8 cellular contexts compared by ENCODE assay signal in the genomic region with DNA sequence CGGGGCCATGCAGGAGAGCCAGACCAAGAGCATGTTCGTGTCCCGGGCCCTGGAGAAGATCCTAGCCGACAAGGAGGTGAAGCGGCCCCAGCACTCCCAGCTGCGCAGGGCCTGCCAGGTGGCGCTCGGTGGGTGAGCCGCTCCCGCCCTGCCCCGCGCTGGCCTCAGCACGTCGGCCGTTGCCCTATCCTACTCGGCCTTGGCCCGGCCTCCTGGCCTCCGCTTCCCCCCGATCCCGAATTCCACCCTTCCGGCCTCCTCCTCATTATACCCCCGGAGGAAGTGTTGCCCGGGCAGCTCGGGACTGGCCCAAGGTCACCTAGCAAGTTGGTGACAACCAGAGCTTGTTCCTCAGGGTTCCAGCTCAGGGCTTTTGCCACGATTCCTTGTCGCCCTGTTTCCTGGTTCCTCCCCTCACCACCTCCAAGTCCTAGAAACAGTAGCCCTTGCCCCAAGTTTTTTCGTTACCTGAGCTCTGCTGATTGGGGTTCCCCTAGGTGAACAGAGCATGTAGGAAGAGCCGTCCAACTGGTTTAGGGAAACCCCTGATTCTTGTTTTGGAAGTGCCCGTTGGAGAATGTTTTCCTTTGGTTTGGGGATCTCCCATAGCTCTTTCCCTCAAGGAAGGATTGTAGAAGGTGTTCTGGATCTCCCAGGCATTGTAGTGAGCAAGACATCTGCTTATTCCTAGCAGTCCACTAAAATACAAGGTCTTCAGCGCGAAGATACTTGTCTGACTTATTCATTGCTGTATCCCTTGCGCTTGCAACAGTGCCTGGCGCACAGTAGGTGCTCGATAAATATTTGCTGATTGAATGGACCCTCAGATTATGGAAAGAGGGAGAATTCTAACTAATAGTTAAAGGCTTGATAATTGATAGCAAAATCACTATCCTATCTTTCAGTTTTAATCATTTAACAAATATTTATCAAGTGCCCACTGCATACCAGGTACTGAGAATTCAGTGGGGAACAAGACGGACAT. TPM values are rescaled to one million over a fixed set of nuclear protein-coding genes. Genes with fewer than 3 reads are reported as not detected.
DNase-seq lines count a peak whose midpoint lies in the region; ATAC-seq, FAIRE-seq and TF ChIP-seq lines count a peak whose summit lies in the region.

No MANE protein-coding gene starts in this region.

- DNase-seq in A172 (ENCODE audit: low spot score), result peak; percentile 27
- peak; percentile 29 for DNase-seq in GM18507 (ENCODE audit: extremely low spot score, insufficient read length, low read depth)
- DNase-seq in NCI-H526 (lab: John Stamatoyannopoulos, UW), result peak; percentile 70 to 85
- DNase-seq in cardiac fibroblast (ENCODE audit: low read depth in 2 of 2), result peak; percentile 52 to 56
- peak; percentile 78 for DNase-seq in kidney tubule cell (ENCODE audit: low spot score)
- no peak for DNase-seq in stimulated activated naive CD8-positive, alpha-beta T cell treated with anti-CD3 and anti-CD28 coated beads, Interleukin-15, amount 100 ng/mL, for 72 hours
- DNase-seq in mesenteric fat pad (ENCODE audit: low spot score), result no peak

- no peaks in the 10 kb centered on the region for H3K9me3 Mint-ChIP-seq in stimulated activated naive CD8-positive, alpha-beta T cell treated with anti-CD3 and anti-CD28 coated beads, Interleukin-15, amount 100 ng/mL, for 72 hours

- H3K27ac Mint-ChIP-seq in stimulated activated naive CD8-positive, alpha-beta T cell treated with anti-CD3 and anti-CD28 coated beads, Interleukin-15, amount 100 ng/mL, for 72 hours, result peak overlapping the region; percentile 98 to 100

- H3K4me1 Mint-ChIP-seq in stimulated activated naive CD8-positive, alpha-beta T cell treated with anti-CD3 and anti-CD28 coated beads, Interleukin-15, amount 100 ng/mL, for 72 hours, result peaks cover 64% of the 10 kb centered on the region

- H3K4me3 Mint-ChIP-seq in stimulated activated naive CD8-positive, alpha-beta T cell treated with anti-CD3 and anti-CD28 coated beads, Interleukin-15, amount 100 ng/mL, for 72 hours, result peak overlapping the region; percentile 91 to 97

- H3K27me3 Mint-ChIP-seq in stimulated activated naive CD8-positive, alpha-beta T cell treated with anti-CD3 and anti-CD28 coated beads, Interleukin-15, amount 100 ng/mL, for 72 hours, result no peaks in the 10 kb centered on the region

- peak; percentile 41 for ATAC-seq in HG03045 (IDR thresholded peaks at IDR 0.05; ENCODE audit: unreplicated experiment)
- peak; percentile 71 for ATAC-seq in stimulated activated naive CD8-positive, alpha-beta T cell treated with anti-CD3 and anti-CD28 coated beads, Interleukin-15, amount 100 ng/mL, for 72 hours

- H3K4me3 ChIP-seq in cardiac fibroblast (replicated peaks in 1 of 2; ENCODE audit: low read depth in 2 of 2, low read length in 2 of 2), result peak overlapping the region; percentile 77 to 94

- FAIRE-seq in GM18507 (lab: Jason Lieb, UNC), result peak; percentile 35

- TF ChIP-seq CTCF in cardiac fibroblast (IDR thresholded peaks at IDR 0.05; ENCODE audit: low read depth, low read length), result no peak

RNA-seq across cellular contexts. Expression of gene ARFGEF2, which starts 0.7 kb away (rescaled TPM):
- 25.2 and 30.7 TPM in 2 replicates for total RNA-seq in A172 (2014; rRNA removed; shearing (Covaris generic))
- total RNA-seq in mesenteric fat pad, result 30.1 TPM

Comparison
In these comparisons a context has a peak if more than half of its experiments do, and no peak if none do; other contexts are left out.
1. DNase-seq: peak in A172 (single experiment), GM18507 (single experiment), NCI-H526 (2 of 2), cardiac fibroblast (2 of 2) and kidney tubule cell (single experiment); none in stimulated activated naive CD8-positive, alpha-beta T cell treated with anti-CD3 and anti-CD28 coated beads, Interleukin-15, amount 100 ng/mL, for 72 hours (0 of 2) and mesenteric fat pad (single experiment).